9 cellular contexts compared by ENCODE assay signal in the genomic region with DNA sequence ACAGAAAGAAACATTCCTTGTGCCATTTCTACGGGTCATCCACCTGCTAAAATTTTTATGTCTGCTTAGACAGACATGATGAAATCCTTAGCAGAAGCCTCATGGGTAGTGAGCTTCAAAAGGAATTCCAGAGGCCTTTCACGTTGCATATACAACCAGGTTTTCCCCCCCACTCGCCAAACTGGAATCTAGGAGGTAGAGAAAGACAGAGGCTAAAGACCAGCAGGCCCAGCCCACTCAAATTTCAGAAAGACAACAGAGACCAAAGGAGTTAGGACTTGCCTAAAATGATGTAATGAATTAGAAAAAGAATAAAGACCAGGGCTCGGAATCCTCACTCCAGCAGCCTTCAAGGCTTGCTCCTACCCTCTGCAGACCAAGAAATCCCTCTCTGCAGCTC. TPM values are rescaled to one million over a fixed set of nuclear protein-coding genes. Genes with fewer than 3 reads are reported as not detected.
DNase-seq lines count a peak whose midpoint lies in the region; ATAC-seq lines count a peak whose summit lies in the region.
"Had no signal": no experiment of that assay in that cellular context is flagged by ENCODE, and none has a peak within 500 bp of the region (broad histone marks: within the 10 kb centered on the region; RNA-seq: fewer than 3 reads in every experiment).

No MANE protein-coding gene starts in this region.

- no peaks in the 10 kb centered on the region for H3K27me3 Mint-ChIP-seq in stimulated activated naive CD8-positive, alpha-beta T cell treated with anti-CD3 and anti-CD28 coated beads, Interleukin-15, Interleukin-2, amounts not matched to agents 100 ng/mL and 50 ng/mL, for 24 hours
- no peaks in the 10 kb centered on the region for H3K27me3 Mint-ChIP-seq in dendritic cell treated with granulocyte-macrophage colony-stimulating factor and Interleukin-4, amounts not matched to agents 40 ng/mL and 50 ng/mL, for 4 days
- H3K27me3 Mint-ChIP-seq in natural killer cell treated with Interleukin-12 subunit alpha and Interleukin-12 subunit beta and Interleukin-15 and Interleukin-18, amount 100 ng/mL, for 72 hours, result no peaks in the 10 kb centered on the region

- H3K4me3 Mint-ChIP-seq in stimulated activated naive CD8-positive, alpha-beta T cell treated with anti-CD3 and anti-CD28 coated beads, Interleukin-15, Interleukin-2, amounts not matched to agents 100 ng/mL and 50 ng/mL, for 24 hours, result peak overlapping the region; percentile 70
- H3K4me3 Mint-ChIP-seq in dendritic cell treated with granulocyte-macrophage colony-stimulating factor and Interleukin-4, amounts not matched to agents 40 ng/mL and 50 ng/mL, for 4 days, result peak overlapping the region; percentile 60
- H3K4me3 Mint-ChIP-seq in natural killer cell treated with Interleukin-12 subunit alpha and Interleukin-12 subunit beta and Interleukin-15 and Interleukin-18, amount 100 ng/mL, for 72 hours, result peak overlapping the region; percentile 70

- no peaks in the 10 kb centered on the region for H3K9me3 Mint-ChIP-seq in stimulated activated naive CD8-positive, alpha-beta T cell treated with anti-CD3 and anti-CD28 coated beads, Interleukin-15, Interleukin-2, amounts not matched to agents 100 ng/mL and 50 ng/mL, for 24 hours
- H3K9me3 Mint-ChIP-seq in dendritic cell treated with granulocyte-macrophage colony-stimulating factor and Interleukin-4, amounts not matched to agents 40 ng/mL and 50 ng/mL, for 4 days, result no peaks in the 10 kb centered on the region
- H3K9me3 Mint-ChIP-seq in natural killer cell treated with Interleukin-12 subunit alpha and Interleukin-12 subunit beta and Interleukin-15 and Interleukin-18, amount 100 ng/mL, for 72 hours, result no peaks in the 10 kb centered on the region

- peaks cover 17% of the 10 kb centered on the region for H3K36me3 Mint-ChIP-seq in stimulated activated naive CD8-positive, alpha-beta T cell treated with anti-CD3 and anti-CD28 coated beads, Interleukin-15, Interleukin-2, amounts not matched to agents 100 ng/mL and 50 ng/mL, for 24 hours (ENCODE audit: low read depth)
- peaks cover 36% of the 10 kb centered on the region for H3K36me3 Mint-ChIP-seq in dendritic cell treated with granulocyte-macrophage colony-stimulating factor and Interleukin-4, amounts not matched to agents 40 ng/mL and 50 ng/mL, for 4 days (ENCODE audit: low read depth)
- H3K36me3 Mint-ChIP-seq in natural killer cell treated with Interleukin-12 subunit alpha and Interleukin-12 subunit beta and Interleukin-15 and Interleukin-18, amount 100 ng/mL, for 72 hours, result no peaks in the 10 kb centered on the region

- H3K27ac Mint-ChIP-seq in stimulated activated naive CD8-positive, alpha-beta T cell treated with anti-CD3 and anti-CD28 coated beads, Interleukin-15, Interleukin-2, amounts not matched to agents 100 ng/mL and 50 ng/mL, for 24 hours, result peak overlapping the region; percentile 98
- H3K27ac Mint-ChIP-seq in dendritic cell treated with granulocyte-macrophage colony-stimulating factor and Interleukin-4, amounts not matched to agents 40 ng/mL and 50 ng/mL, for 4 days, result peak overlapping the region; percentile 96
- H3K27ac Mint-ChIP-seq in natural killer cell treated with Interleukin-12 subunit alpha and Interleukin-12 subunit beta and Interleukin-15 and Interleukin-18, amount 100 ng/mL, for 72 hours, result peak overlapping the region; percentile 97

- no peak for ATAC-seq in stimulated activated naive CD8-positive, alpha-beta T cell treated with anti-CD3 and anti-CD28 coated beads, Interleukin-15, Interleukin-2, amounts not matched to agents 100 U/mL and 50 U/mL, for 24 hours
- ATAC-seq in natural killer cell treated with Interleukin-12 subunit alpha and Interleukin-12 subunit beta and Interleukin-15 and Interleukin-18, amount 100 ng/mL, for 72 hours, result no peak
- ATAC-seq: K562 had no signal

- peaks cover 100% of the 10 kb centered on the region for H3K4me1 Mint-ChIP-seq in stimulated activated naive CD8-positive, alpha-beta T cell treated with anti-CD3 and anti-CD28 coated beads, Interleukin-15, Interleukin-2, amounts not matched to agents 100 ng/mL and 50 ng/mL, for 24 hours (ENCODE audit: low read depth)
- H3K4me1 Mint-ChIP-seq in dendritic cell treated with granulocyte-macrophage colony-stimulating factor and Interleukin-4, amounts not matched to agents 40 ng/mL and 50 ng/mL, for 4 days (ENCODE audit: low read depth), result peaks cover 84% of the 10 kb centered on the region
- peaks cover 83 to 90% of the 10 kb centered on the region in 2 donors for H3K4me1 Mint-ChIP-seq in natural killer cell treated with Interleukin-12 subunit alpha and Interleukin-12 subunit beta and Interleukin-15 and Interleukin-18, amount 100 ng/mL, for 72 hours (ENCODE audit: low read depth in 2 of 2)

- intact Hi-C loops in dendritic cell treated with granulocyte-macrophage colony-stimulating factor and Interleukin-4, amounts not matched to agents 40 ng/mL and 50 ng/mL, for 4 days (cut with micrococcal nuclease), result loop anchor here (2.0 kb wide), 1 partner anchor 69 kb away; no protein-coding TSS in a partner anchor

- no peak for DNase-seq in stimulated activated naive CD8-positive, alpha-beta T cell treated with anti-CD3 and anti-CD28 coated beads, Interleukin-15, Interleukin-2, amounts not matched to agents 100 U/mL and 50 U/mL, for 24 hours
- DNase-seq in natural killer cell treated with Interleukin-12 subunit alpha and Interleukin-12 subunit beta and Interleukin-15 and Interleukin-18, amount 100 ng/mL, for 72 hours (ENCODE audit: low spot score), result no peak
- DNase-seq in hypothalamus (lab: John Stamatoyannopoulos, UW) (no peak), NOMO-1 treated with DMSO at 0.1 percent for 48 hours (lab: John Stamatoyannopoulos, UW; ENCODE audit: unreplicated experiment) (no peak), SKM-1 treated with dmso at 0.1 percent for 144 hours (lab: John Stamatoyannopoulos, UW; ENCODE audit: unreplicated experiment) (no peak)
- no peak for DNase-seq in central memory CD4-positive, alpha-beta T cell

RNA-seq across cellular contexts. Expression of a gene that starts 9.2 kb away (rescaled TPM):
- 10 to 100 TPM; 51.4 to 90.6 TPM for total RNA-seq in natural killer cell treated with Interleukin-12 subunit alpha and Interleukin-12 subunit beta and Interleukin-15 and Interleukin-18, amount 100 ng/mL, for 72 hours
